ENCODE assay signal across 9 cellular contexts in the genomic region with DNA sequence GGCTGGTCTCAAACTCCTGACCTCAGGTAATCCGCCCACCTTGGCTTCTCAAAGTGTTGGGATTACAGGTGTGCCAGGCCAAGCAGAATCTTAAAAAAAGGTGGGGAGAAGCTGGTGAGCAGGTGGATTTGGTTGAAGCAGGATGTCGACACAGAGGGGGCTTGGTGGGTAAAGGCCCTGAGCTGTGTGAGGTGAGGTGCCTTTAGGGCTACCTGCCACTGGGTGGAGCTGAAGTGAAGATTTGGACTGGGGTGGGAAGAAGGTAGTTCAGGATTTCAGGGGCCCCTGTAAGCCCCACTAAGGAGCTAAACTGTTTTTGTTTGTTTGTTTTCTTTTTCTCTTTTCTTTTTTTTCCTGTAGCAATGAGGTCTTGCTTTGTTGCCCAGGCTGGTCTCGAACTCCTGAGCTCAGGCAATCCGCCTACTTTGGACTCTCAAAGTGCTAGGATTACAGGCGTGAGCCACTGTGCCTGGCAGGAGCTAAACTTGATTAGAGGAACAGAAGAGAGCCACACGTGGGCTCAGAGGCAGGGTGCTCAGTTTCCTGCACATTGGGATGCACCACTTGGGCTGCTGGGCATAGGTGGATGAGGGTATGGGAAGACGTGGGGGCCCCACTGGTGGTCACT. TPM values are rescaled to one million over a fixed set of nuclear protein-coding genes. Genes with fewer than 3 reads are reported as not detected.
DNase-seq lines count a peak whose midpoint lies in the region; ATAC-seq, FAIRE-seq and TF ChIP-seq lines count a peak whose summit lies in the region.
"Had no signal": no experiment of that assay in that cellular context is flagged by ENCODE, and none has a peak within 500 bp of the region (broad histone marks: within the 10 kb centered on the region; RNA-seq: fewer than 3 reads in every experiment).

No MANE protein-coding gene starts in this region.

- H3K27me3 ChIP-seq in A673 (replicated peaks; ENCODE audit: insufficient read depth, low read depth, low read length, poor library complexity), result no peaks in the 10 kb centered on the region

- H3K9me3 ChIP-seq in A673 (ENCODE audit: low read depth, low read length, poor library complexity, severe bottlenecking), result no peaks in the 10 kb centered on the region

- H3K36me3 ChIP-seq in A673 (ENCODE audit: insufficient read depth, low read length, poor library complexity, severe bottlenecking), result no peaks in the 10 kb centered on the region

- CTCF ChIA-PET in A673 (lab: Charles Lee), result interaction anchor here (1.1 kb wide), 1 partner anchor 83 kb away, joined by 3 read pairs; no protein-coding TSS in a partner anchor

- H3K4me1 ChIP-seq in A673 (ENCODE audit: insufficient read depth, low read length, poor library complexity, severe bottlenecking), result no peaks in the 10 kb centered on the region

- no peak overlapping the region for H3K27ac ChIP-seq in A673 (ENCODE audit: low read depth, low read length, poor library complexity, severe bottlenecking)

- TF ChIP-seq CTCF in A673 (conservative IDR thresholded peaks at IDR 0.05; ENCODE audit: low read depth, low read length), result peak; percentile 55
- peak; percentile 42 for TF ChIP-seq CTCF in D721Med (IDR thresholded peaks at IDR 0.05; ENCODE audit: insufficient read depth, missing control alignments)
- peak; percentile 50 for TF ChIP-seq CTCF in fibroblast of mammary gland (conservative IDR thresholded peaks at IDR 0.05; ENCODE audit: control insufficient read depth, insufficient read depth, low read depth, low read length)

- intact Hi-C loops in A673 (cut with micrococcal nuclease; ENCODE audit: unreplicated experiment), result no loop called here

- no peak for FAIRE-seq in D721Med (lab: Jason Lieb, UNC)

- DNase-seq in A673 (ENCODE audit: low spot score) (no peak), D721Med (ENCODE audit: insufficient read length, low spot score) (peak; percentile 82), NCI-H748 treated with DMSO at 0.1 percent for 48 hours (lab: John Stamatoyannopoulos, UW) (peak; percentile 2), fibroblast of mammary gland (ENCODE audit: low read depth) (no peak), NCI-H510A (lab: John Stamatoyannopoulos, UW) (no peak), midbrain (lab: John Stamatoyannopoulos, UW) (no peak), MV-4-11 (lab: John Stamatoyannopoulos, UW) (no peak)
- DNase-seq: NCI-H345 had no signal

- POLR2A ChIA-PET in A673 (lab: Charles Lee; ENCODE audit: low non-redundant PET), result no interaction called here

- H3K4me3 ChIP-seq in A673 (ENCODE audit: low read depth, low read length, poor library complexity, severe bottlenecking), result no peak overlapping the region
- H3K4me3 ChIP-seq in fibroblast of mammary gland (ENCODE audit: control insufficient read depth, low read depth, low read length), result no peak overlapping the region

- no TSS peak for BruUV-seq in A673 (replicated peaks; lab: Mats Ljungman, UMichigan)

- no peak for ATAC-seq in esophagus mucosa

RNA-seq across cellular contexts. Expression of a gene that starts 6.0 kb away (rescaled TPM):
- total RNA-seq in A673 (2021), result 0.39 and 0.43 TPM in 2 replicates
- total RNA-seq in esophagus mucosa, result 0.64 TPM

RNA-seq across cellular contexts. Expression of a gene that starts 11.4 kb away (rescaled TPM):
- total RNA-seq in A673 (2021) (not detected in 2 replicates), esophagus mucosa (4.2 TPM)

RNA-seq across cellular contexts. Expression of a gene that starts 19.0 kb away (rescaled TPM):
- total RNA-seq in A673 (2021) (38.5 TPM in 2 replicates), esophagus mucosa (13.3 TPM)

RNA-seq across cellular contexts. Expression of a gene that starts 24.8 kb away (rescaled TPM):
- not detected in 2 replicates for total RNA-seq in A673 (2021)
- 0.20 TPM for total RNA-seq in esophagus mucosa

RNA-seq across cellular contexts. Expression of a gene that starts 38.8 kb away (rescaled TPM):
- total RNA-seq in A673 (2021), result 54.3 and 64.3 TPM in 2 replicates
- total RNA-seq in esophagus mucosa, result 26.3 TPM

Comparison
In these comparisons a context has a peak if more than half of its experiments do, and no peak if none do; other contexts are left out.
1. DNase-seq: peak in D721Med (single experiment) and NCI-H748 treated with DMSO at 0.1 percent for 48 hours (single experiment); none in A673 (single experiment), fibroblast of mammary gland (single experiment), NCI-H510A (single experiment), midbrain (single experiment) and MV-4-11 (single experiment).
2. Peak in every context shown above with its lines, with median percentiles within 50 percentile points of each other: CTCF ChIP-seq.